Comparison of ENCODE assay signal across 19 cellular contexts in the genomic region with DNA sequence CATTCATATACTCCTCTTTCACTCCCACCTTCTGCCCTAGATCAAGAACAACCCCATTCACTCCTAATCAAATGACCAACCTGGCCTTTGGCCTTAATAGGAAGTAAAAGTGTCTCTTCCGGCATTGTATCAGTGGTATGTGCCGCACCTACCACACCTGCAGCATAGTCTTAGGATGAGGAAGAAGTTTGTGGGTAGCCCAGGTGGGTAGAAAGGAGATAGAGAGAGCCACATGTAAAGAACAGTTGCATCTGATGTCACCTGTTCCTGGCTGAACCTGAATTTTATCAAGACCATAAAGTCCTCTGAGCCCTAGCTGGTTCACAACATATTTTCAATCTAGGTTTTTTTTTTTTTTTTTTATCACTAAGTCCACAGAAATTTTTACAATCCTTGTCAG. TPM values are rescaled to one million over a fixed set of nuclear protein-coding genes. Genes with fewer than 3 reads are reported as not detected.
DNase-seq lines count a peak whose midpoint lies in the region; ATAC-seq and TF ChIP-seq lines count a peak whose summit lies in the region.
"Had no signal": no experiment of that assay in that cellular context is flagged by ENCODE, and none has a peak within 500 bp of the region (broad histone marks: within the 10 kb centered on the region; RNA-seq: fewer than 3 reads in every experiment).

No MANE protein-coding gene starts in this region.

- H3K36me3 Mint-ChIP-seq in type B pancreatic cell: no peaks in the 10 kb centered on the region
- H3K36me3 Mint-ChIP-seq: neural progenitor cell had no signal

- H3K27me3 ChIP-seq in colonic mucosa (no peaks in the 10 kb centered on the region), lower lobe of right lung (ENCODE audit: low read depth) (no peaks in the 10 kb centered on the region)
- H3K27me3 ChIP-seq: neural progenitor cell had no signal

- H3K27ac ChIP-seq in colonic mucosa (peak overlapping the region; percentile 62), lower lobe of right lung (peak overlapping the region; percentile 76)
- H3K27ac ChIP-seq: neural progenitor cell had no signal

- H3K4me1 ChIP-seq in colonic mucosa: peaks cover 4% of the 10 kb centered on the region
- peaks cover 7% of the 10 kb centered on the region for H3K4me1 ChIP-seq in lower lobe of right lung
- H3K4me1 ChIP-seq: neural progenitor cell had no signal

- H3K9me3 ChIP-seq in colonic mucosa (no peaks in the 10 kb centered on the region), lower lobe of right lung (no peaks in the 10 kb centered on the region)

- TF ChIP-seq CTCF in colonic mucosa (IDR thresholded peaks at IDR 0.05): no peak
- TF ChIP-seq CTCF in lower lobe of right lung (IDR thresholded peaks at IDR 0.05): no peak
- TF ChIP-seq CTCF in type B pancreatic cell (conservative IDR thresholded peaks at IDR 0.05): no peak

- H3K9me3 Mint-ChIP-seq in type B pancreatic cell: no peaks in the 10 kb centered on the region
- H3K9me3 Mint-ChIP-seq: activated T-cell treated with anti-CD3 and anti-CD28 coated beads, Interleukin-2, amount 50 U/mL, for 4 hours; GM23338; neural progenitor cell; T-helper 2 cell treated with Interferon-gamma antibody and Interleukin-4, amounts not matched to agents 5 μg/mL and 100 μg/mL, for 36 hours had no signal

- DNase-seq in LoVo (ENCODE audit: low spot score) (peak; percentile 88), colonic mucosa (peak; percentile 68), lower lobe of right lung (no peak), type B pancreatic cell (ENCODE audit: extremely low spot score, unreplicated experiment) (no peak), NCI-H187 (lab: John Stamatoyannopoulos, UW) (no peak)
- DNase-seq: activated CD4-positive, CD25-positive, alpha-beta regulatory T cell; activated naive CD4-positive, alpha-beta T cell treated with anti-CD3 and anti-CD28 coated beads, Interleukin-2, amount 50 U/mL, for 16 hours; activated T-cell treated with anti-CD3 and anti-CD28 coated beads, Interleukin-2, amount 50 U/mL, for 4 hours; hypothalamus; NCI-H1417 treated with DMSO at 0.1 percent for 48 hours; NCI-H774; stimulated activated CD4-positive, alpha-beta T cell treated with anti-CD3 and anti-CD28 coated beads, Interleukin-12 subunit alpha, Interleukin-12 subunit beta, amount 100 ng/mL, for 4 hours; stimulated activated CD8-positive, alpha-beta memory T cell treated with anti-CD3 and anti-CD28 coated beads, Interleukin-4, amount 100 ng/mL, for 48 hours; substantia nigra had no signal

- peak; percentile 67 to 75 for ATAC-seq in lower lobe of right lung
- ATAC-seq in GM18520 (IDR thresholded peaks at IDR 0.05; ENCODE audit: unreplicated experiment): no peak
- ATAC-seq in HG02610 (IDR thresholded peaks at IDR 0.05; ENCODE audit: unreplicated experiment): no peak
- ATAC-seq: activated T-cell treated with anti-CD3 and anti-CD28 coated beads, Interleukin-2, amount 50 U/mL, for 4 hours; GM23338 had no signal

- no peaks in the 10 kb centered on the region for H3K27me3 Mint-ChIP-seq in type B pancreatic cell

- no peak overlapping the region for H3K9ac ChIP-seq in colonic mucosa (ENCODE audit: low read depth in 2 of 2, low read length in 2 of 2)
- H3K9ac ChIP-seq: neural progenitor cell had no signal

- peak overlapping the region; percentile 63 for H3K4me3 Mint-ChIP-seq in type B pancreatic cell
- H3K4me3 Mint-ChIP-seq: activated T-cell treated with anti-CD3 and anti-CD28 coated beads, Interleukin-2, amount 50 U/mL, for 4 hours; GM23338; neural progenitor cell; T-helper 2 cell treated with Interferon-gamma antibody and Interleukin-4, amounts not matched to agents 5 μg/mL and 100 μg/mL, for 36 hours had no signal

- intact Hi-C loops in colonic mucosa (cut with DNase I) (no loop called here), lower lobe of right lung (cut with DNase I) (no loop called here)

- H3K36me3 ChIP-seq in colonic mucosa: no peaks in the 10 kb centered on the region
- H3K36me3 ChIP-seq in lower lobe of right lung: no peaks in the 10 kb centered on the region
- H3K36me3 ChIP-seq: neural progenitor cell had no signal

- H3K4me1 Mint-ChIP-seq in type B pancreatic cell (ENCODE audit: unreplicated experiment): peaks cover 7% of the 10 kb centered on the region
- H3K4me1 Mint-ChIP-seq: neural progenitor cell had no signal

- H3K27ac Mint-ChIP-seq in type B pancreatic cell: peak overlapping the region; percentile 96
- H3K27ac Mint-ChIP-seq: GM23338; neural progenitor cell; T-helper 2 cell treated with Interferon-gamma antibody and Interleukin-4, amounts not matched to agents 5 μg/mL and 100 μg/mL, for 36 hours had no signal

- H3K4me3 ChIP-seq in colonic mucosa: no peak overlapping the region
- no peak overlapping the region for H3K4me3 ChIP-seq in lower lobe of right lung
- H3K4me3 ChIP-seq: GM23338, neural progenitor cell had no signal

RNA-seq across cellular contexts. Expression of a gene that starts 55.5 kb away (rescaled TPM):
- total RNA-seq in colonic mucosa (10 to 100 TPM; 34.0 to 51.3 TPM), lower lobe of right lung (164 TPM), type B pancreatic cell (ENCODE audit: low replicate concordance) (69.1 and 76.7 TPM in 2 replicates)

Comparison
In these comparisons a context has a peak if more than half of its experiments do, and no peak if none do; other contexts are left out.
1. DNase-seq: peak in LoVo (single experiment) and colonic mucosa (single experiment); none in lower lobe of right lung (single experiment), type B pancreatic cell (single experiment) and NCI-H187 (0 of 2).
2. ATAC-seq: peak in lower lobe of right lung (2 of 2); none in GM18520 (single experiment) and HG02610 (single experiment).